8 cellular contexts compared by ENCODE assay signal in genomic region chr5:171521219-171521633, GRCh38.
DNase-seq lines count a peak whose midpoint lies in the region; ATAC-seq, FAIRE-seq and TF ChIP-seq lines count a peak whose summit lies in the region.

No MANE protein-coding gene starts in this region.

- H3K4me1 ChIP-seq in fibroblast of lung (ENCODE audit: control insufficient read depth, extremely low read depth, insufficient read depth, low read length): peaks cover 17% of the 10 kb centered on the region

- no peak overlapping the region for H3K4me3 ChIP-seq in AG10803 (ENCODE audit: low read length)
- no peak overlapping the region for H3K4me3 ChIP-seq in fibroblast of lung (replicated peaks in 1 of 4; ENCODE audit: control extremely low read depth in 1 of 4, insufficient read depth in 1 of 4, low read depth in 3 of 4, low read length in 4 of 4)

- H3K79me2 ChIP-seq in fibroblast of lung (ENCODE audit: control insufficient read depth, insufficient read depth, low read length): no peaks in the 10 kb centered on the region

- intact Hi-C loops in left colon (cut with DNase I, micrococcal nuclease): no loop called here

- peak; percentile 92 for ATAC-seq in omental fat pad (ENCODE audit: low FRiP score)
- no peak for ATAC-seq in left colon
- ATAC-seq in HG03565 (IDR thresholded peaks at IDR 0.05; ENCODE audit: unreplicated experiment): no peak

- no peaks in the 10 kb centered on the region for H3K9me3 ChIP-seq in fibroblast of lung (ENCODE audit: control insufficient read depth, insufficient read depth, low read depth, low read length)

- peak overlapping the region; percentile 60 for H3K4me2 ChIP-seq in fibroblast of lung (ENCODE audit: extremely low read depth, insufficient read depth, low read length)

- H3K36me3 ChIP-seq in fibroblast of lung (ENCODE audit: control insufficient read depth, insufficient read depth, low read length): no peaks in the 10 kb centered on the region

- no peaks in the 10 kb centered on the region for H3K27me3 ChIP-seq in fibroblast of lung (ENCODE audit: control insufficient read depth, insufficient read depth, low read length)

- DNase-seq in AG10803 (ENCODE audit: low read depth) (peak; percentile 95), RPMI7951 (ENCODE audit: low read depth) (peak; percentile 88), fibroblast of lung (ENCODE audit: low read depth in 2 of 2) (peak; percentile 92 to 96), omental fat pad (ENCODE audit: low spot score) (peak; percentile 38), left colon (no peak), D721Med (ENCODE audit: insufficient read length, low spot score) (no peak), activated gamma-delta T cell (lab: John Stamatoyannopoulos, UW) (no peak)

- no peak overlapping the region for H2AFZ ChIP-seq in fibroblast of lung (ENCODE audit: low read length)

- H3K27ac ChIP-seq in fibroblast of lung (ENCODE audit: insufficient read depth, low read length): peak overlapping the region; percentile 51

- no peak for FAIRE-seq in D721Med (lab: Jason Lieb, UNC)

- no peak overlapping the region for H3K9ac ChIP-seq in fibroblast of lung (ENCODE audit: insufficient read depth, low read length)

- TF ChIP-seq CTCF in AG10803 (conservative IDR thresholded peaks at IDR 0.05; ENCODE audit: low read length): peak; percentile 45
- peak; percentile 24 to 32 for TF ChIP-seq CTCF in fibroblast of lung (conservative IDR thresholded peaks at IDR 0.05 in 1 of 2, IDR thresholded peaks at IDR 0.05 in 1 of 2; ENCODE audit: low read depth in 1 of 2, low read length in 2 of 2)
- TF ChIP-seq CTCF in omental fat pad (IDR thresholded peaks at IDR 0.05): no peak
- TF ChIP-seq CTCF in D721Med (IDR thresholded peaks at IDR 0.05; ENCODE audit: insufficient read depth, missing control alignments): no peak

- H4K20me1 ChIP-seq in fibroblast of lung (ENCODE audit: control insufficient read depth, extremely low read depth, insufficient read depth, low read length): no peaks in the 10 kb centered on the region

Comparison
In these comparisons a context has a peak if more than half of its experiments do, and no peak if none do; other contexts are left out.
1. DNase-seq: peak in AG10803 (single experiment), RPMI7951 (single experiment), fibroblast of lung (2 of 2) and omental fat pad (single experiment); none in left colon (0 of 2), D721Med (single experiment) and activated gamma-delta T cell (single experiment).
2. CTCF ChIP-seq: peak in AG10803 (single experiment) and fibroblast of lung (2 of 2); none in omental fat pad (0 of 3) and D721Med (single experiment).